In the genomic region with DNA sequence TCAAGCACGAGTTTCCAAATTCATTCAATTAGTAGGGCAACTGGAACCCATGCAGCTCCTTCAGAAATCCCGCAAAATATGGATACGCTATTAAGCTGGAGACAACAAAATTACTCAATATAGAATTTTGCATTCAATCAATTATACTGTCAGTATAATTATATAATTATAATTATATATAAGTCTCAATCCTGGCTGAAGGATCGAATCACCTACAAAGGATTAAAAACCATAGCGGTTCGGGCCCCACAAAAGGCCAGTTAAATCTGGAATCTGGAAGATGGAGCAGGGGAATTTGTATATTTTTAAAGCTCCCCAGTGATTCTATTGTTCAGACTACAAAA, we compare ENCODE assay signal across 14 cellular contexts. TPM values are rescaled to one million over a fixed set of nuclear protein-coding genes. Genes with fewer than 3 reads are reported as not detected.
DNase-seq lines count a peak whose midpoint lies in the region; ATAC-seq, FAIRE-seq and TF ChIP-seq lines count a peak whose summit lies in the region.
"Had no signal": no experiment of that assay in that cellular context is flagged by ENCODE, and none has a peak within 500 bp of the region (broad histone marks: within the 10 kb centered on the region; RNA-seq: fewer than 3 reads in every experiment).

No MANE protein-coding gene starts in this region.

- H3K4me3 Mint-ChIP-seq in astrocyte (ENCODE audit: unreplicated experiment) (no peak overlapping the region), nephron (peak overlapping the region in 1 of 3 experiments; percentile 8)
- H3K4me3 Mint-ChIP-seq in T-helper 2 cell treated with Interferon-gamma antibody and Interleukin-4, amounts not matched to agents 5 μg/mL and 100 μg/mL, for 36 hours, result no peak overlapping the region

- peak overlapping the region; percentile 69; the same call in 1 of the 2 replicates for H2AFZ ChIP-seq in SK-N-SH (ENCODE audit: low read depth)
- H2AFZ ChIP-seq in KMS-11 (ENCODE audit: low read depth), result peak overlapping the region; percentile 26; the same call in 1 of the 2 replicates
- no peak overlapping the region for H2AFZ ChIP-seq in astrocyte (ENCODE audit: low read depth, low read length)

- no peaks in the 10 kb centered on the region for H3K79me2 ChIP-seq in SK-N-SH (ENCODE audit: insufficient read depth)
- no peaks in the 10 kb centered on the region for H3K79me2 ChIP-seq in KMS-11 (ENCODE audit: insufficient read depth, low read depth)
- H3K79me2 ChIP-seq in astrocyte (ENCODE audit: insufficient read depth, low read length), result no peaks in the 10 kb centered on the region

- TF ChIP-seq CTCF in SK-N-SH (IDR thresholded peaks at IDR 0.05) (no peak), KMS-11 (conservative IDR thresholded peaks at IDR 0.05; ENCODE audit: low read depth, low read length) (no peak; the same call in 1 of the 2 replicates), astrocyte (IDR thresholded peaks at IDR 0.05; ENCODE audit: insufficient read depth, low read depth, low read length) (no peak), nephron (IDR thresholded peaks at IDR 0.05; ENCODE audit: unreplicated experiment in 3 of 3) (no peak), foreskin keratinocyte (conservative IDR thresholded peaks at IDR 0.05) (no peak)

- H3K36me3 Mint-ChIP-seq in astrocyte (ENCODE audit: low read depth, unreplicated experiment) (no peaks in the 10 kb centered on the region), nephron (ENCODE audit: low read depth) (no peaks in the 10 kb centered on the region)
- no peaks in the 10 kb centered on the region for H3K36me3 Mint-ChIP-seq in T-helper 2 cell treated with Interferon-gamma antibody and Interleukin-4, amounts not matched to agents 5 μg/mL and 100 μg/mL, for 36 hours (ENCODE audit: low read depth)
- H3K36me3 Mint-ChIP-seq: CD4-positive, alpha-beta memory T cell had no signal

- no peaks in the 10 kb centered on the region for H3K9me2 ChIP-seq in SK-N-SH

- no peak overlapping the region for H3K4me2 ChIP-seq in SK-N-SH
- H3K4me2 ChIP-seq in KMS-11, result peak overlapping the region; percentile 22; the same call in 1 of the 2 replicates
- H3K4me2 ChIP-seq in astrocyte (ENCODE audit: low read length), result peak overlapping the region; percentile 46

- H3K27ac ChIP-seq in SK-N-SH (ENCODE audit: low read depth in 2 of 2, low read length in 1 of 2) (no peak overlapping the region), KMS-11 (no peak overlapping the region), astrocyte (ENCODE audit: low read depth, low read length) (no peak overlapping the region), foreskin keratinocyte (no peak overlapping the region)
- H3K27ac ChIP-seq: SJSA1 had no signal

- FAIRE-seq in astrocyte (lab: Jason Lieb, UNC), result no peak
- FAIRE-seq: A204.1, HTR-8/SVneo had no signal

- ATAC-seq in SK-N-SH treated with all-trans-retinoic acid at 6 μM for 48 hours (no peak), foreskin keratinocyte (no peak), GM21360 (IDR thresholded peaks at IDR 0.05; ENCODE audit: unreplicated experiment) (no peak)

- no peak for TF ChIP-seq EP300 in SK-N-SH (IDR thresholded peaks at IDR 0.05; ENCODE audit: borderline replicate concordance in 1 of 2, low read depth in 1 of 2, low read length in 1 of 2)

- H3K27me3 Mint-ChIP-seq in astrocyte (ENCODE audit: low read depth, unreplicated experiment) (no peaks in the 10 kb centered on the region), nephron (ENCODE audit: low read depth) (peaks cover 17% of the 10 kb centered on the region)
- peaks cover 26% of the 10 kb centered on the region for H3K27me3 Mint-ChIP-seq in T-helper 2 cell treated with Interferon-gamma antibody and Interleukin-4, amounts not matched to agents 5 μg/mL and 100 μg/mL, for 36 hours (ENCODE audit: low read depth)

- H3K27me3 ChIP-seq in SK-N-SH (ENCODE audit: insufficient read depth), result no peaks in the 10 kb centered on the region
- H3K27me3 ChIP-seq in KMS-11 (ENCODE audit: insufficient read depth, low read depth), result no peaks in the 10 kb centered on the region
- H3K27me3 ChIP-seq in astrocyte (ENCODE audit: insufficient read depth, low read length), result no peaks in the 10 kb centered on the region
- no peaks in the 10 kb centered on the region for H3K27me3 ChIP-seq in foreskin keratinocyte
- H3K27me3 ChIP-seq: SJSA1 had no signal

- H4K20me1 ChIP-seq in SK-N-SH (ENCODE audit: insufficient read depth) (no peaks in the 10 kb centered on the region), KMS-11 (ENCODE audit: insufficient read depth) (no peaks in the 10 kb centered on the region), astrocyte (ENCODE audit: insufficient read depth, low read length) (no peaks in the 10 kb centered on the region)

- H3K4me1 ChIP-seq in SK-N-SH (ENCODE audit: control insufficient read depth in 1 of 2, insufficient read depth in 2 of 2, low read depth in 1 of 2, low read length in 1 of 2) (peaks cover 6% of the 10 kb centered on the region in 2 experiments; a peak in 1 of 4 replicates), KMS-11 (ENCODE audit: low read depth, poor library complexity, severe bottlenecking) (peaks cover 7% of the 10 kb centered on the region), astrocyte (ENCODE audit: insufficient read depth, low read length) (peaks cover 16% of the 10 kb centered on the region), foreskin keratinocyte (no peaks in the 10 kb centered on the region)

- H3K4me1 Mint-ChIP-seq in astrocyte (ENCODE audit: low read depth, unreplicated experiment), result peaks cover 16% of the 10 kb centered on the region
- H3K4me1 Mint-ChIP-seq in nephron, result peaks cover 40% of the 10 kb centered on the region
- H3K4me1 Mint-ChIP-seq in T-helper 2 cell treated with Interferon-gamma antibody and Interleukin-4, amounts not matched to agents 5 μg/mL and 100 μg/mL, for 36 hours (ENCODE audit: low read depth), result peaks cover 25% of the 10 kb centered on the region

- DNase-seq in SK-N-SH (no peak), astrocyte (ENCODE audit: low read depth) (no peak), foreskin keratinocyte (no peak)
- no peak for DNase-seq in T-helper 2 cell treated with Interferon-gamma antibody and Interleukin-4, amounts not matched to agents 5 μg/mL and 100 μg/mL, for 36 hours (ENCODE audit: low spot score)
- DNase-seq: NCI-H2029 had no signal

- CTCF ChIA-PET in SK-N-SH (lab: Yijun Ruan, JAX), result interaction anchor here (0.7 to 12.3 kb wide), 48 partner anchors 9 to 573 kb away, joined by 3 to 235 read pairs (median 5); a partner anchor contains a TSS

- H3K9me3 Mint-ChIP-seq in astrocyte (ENCODE audit: unreplicated experiment) (no peaks in the 10 kb centered on the region), nephron (no peaks in the 10 kb centered on the region)
- no peaks in the 10 kb centered on the region for H3K9me3 Mint-ChIP-seq in T-helper 2 cell treated with Interferon-gamma antibody and Interleukin-4, amounts not matched to agents 5 μg/mL and 100 μg/mL, for 36 hours

- no peak overlapping the region for H3K27ac Mint-ChIP-seq in astrocyte (ENCODE audit: unreplicated experiment)
- H3K27ac Mint-ChIP-seq in nephron, result peak overlapping the region in 2 of 3 experiments; percentile 76 to 83
- H3K27ac Mint-ChIP-seq in T-helper 2 cell treated with Interferon-gamma antibody and Interleukin-4, amounts not matched to agents 5 μg/mL and 100 μg/mL, for 36 hours, result no peak overlapping the region
- H3K27ac Mint-ChIP-seq: CD4-positive, alpha-beta memory T cell had no signal

- H3K9me3 ChIP-seq in SK-N-SH (no peaks in the 10 kb centered on the region), astrocyte (ENCODE audit: insufficient read depth, low read depth, low read length) (no peaks in the 10 kb centered on the region)
- H3K9me3 ChIP-seq: HAP-1, SJSA1 had no signal

- WGBS in SK-N-SH (ENCODE audit: low lambda C conversion rate), result 50% methylated on average over 6 of the region's 6 CpGs

- H3K36me3 ChIP-seq in SK-N-SH (replicated peaks in 1 of 2; ENCODE audit: control insufficient read depth in 1 of 2, insufficient read depth in 2 of 2, low read length in 1 of 2) (no peaks in the 10 kb centered on the region), KMS-11 (ENCODE audit: insufficient read depth) (no peaks in the 10 kb centered on the region), astrocyte (ENCODE audit: insufficient read depth, low read length) (no peaks in the 10 kb centered on the region)
- H3K36me3 ChIP-seq: HAP-1, SJSA1 had no signal

- peaks cover 7% of the 10 kb centered on the region for H3F3A ChIP-seq in SK-N-SH (replicated peaks; ENCODE audit: insufficient read depth)

- no peak overlapping the region for H3K9ac ChIP-seq in SK-N-SH
- no peak overlapping the region for H3K9ac ChIP-seq in KMS-11
- no peak overlapping the region for H3K9ac ChIP-seq in astrocyte (ENCODE audit: low read length)

- POLR2A ChIA-PET in SK-N-SH (lab: Yijun Ruan, JAX), result no interaction called here

- no peak for TF ChIP-seq RAD21 in SK-N-SH (IDR thresholded peaks at IDR 0.05; ENCODE audit: low read length)

- H3K4me3 ChIP-seq in SK-N-SH (ENCODE audit: low read depth in 2 of 2, low read length in 1 of 2) (peak overlapping the region in 1 of 2 experiments; percentile 43; a peak in 1 of 4 replicates), KMS-11 (IDR thresholded peaks at IDR 0.05; ENCODE audit: insufficient read depth, low read depth, low read length) (no peak overlapping the region), astrocyte (ENCODE audit: insufficient read depth, low read depth, low read length) (no peak overlapping the region)
- H3K4me3 ChIP-seq: HAP-1, SJSA1 had no signal

TF ChIP-seq in SK-N-SH, 30 proteins besides CTCF, POLR2A, EP300 and RAD21 (continues in another document):
- TF ChIP-seq MEF2A (IDR thresholded peaks at IDR 0.05; ENCODE audit: borderline replicate concordance, low read depth), result no peak
- TF ChIP-seq POLR2AphosphoS5 (IDR thresholded peaks at IDR 0.05; ENCODE audit: low read depth, low read length), result no peak
- TF ChIP-seq FOXM1 (IDR thresholded peaks at IDR 0.05; ENCODE audit: low read depth), result no peak
- TF ChIP-seq, protein P1, sequence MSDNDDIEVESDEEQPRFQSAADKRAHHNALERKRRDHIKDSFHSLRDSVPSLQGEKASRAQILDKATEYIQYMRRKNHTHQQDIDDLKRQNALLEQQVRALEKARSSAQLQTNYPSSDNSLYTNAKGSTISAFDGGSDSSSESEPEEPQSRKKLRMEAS (IDR thresholded peaks at IDR 0.05; ENCODE audit: low read depth), result no peak

TF ChIP-seq in SK-N-SH treated with all-trans-retinoic acid at 6 μM for 48 hours, 23 proteins besides CTCF, POLR2A, EP300 and RAD21 (continues in another document):
- TF ChIP-seq ESRRG (CRISPR knock-in tag; IDR thresholded peaks at IDR 0.05) (no peak), RARB (CRISPR knock-in tag; IDR thresholded peaks at IDR 0.05) (no peak), ZC3H10 (CRISPR knock-in tag; IDR thresholded peaks at IDR 0.05) (no peak), SNAI2 (CRISPR knock-in tag; IDR thresholded peaks at IDR 0.05) (no peak)

RNA-seq across cellular contexts. Expression of a gene that starts 55.7 kb away (rescaled TPM):
- polyA plus RNA-seq in SK-N-SH (2012; rRNA removed) (6.1 and 9.1 TPM in 2 replicates), foreskin keratinocyte (3.5 and 4.5 TPM in 2 replicates)
- polyA plus RNA-seq in SK-N-SH (2012; cell fraction: cytosol; rRNA removed), result 5.8 and 6.2 TPM in 2 replicates
- polyA plus RNA-seq in SK-N-SH (2012; cell fraction: nucleus; rRNA removed), result 14.9 and 31.8 TPM in 2 replicates
- total RNA-seq in astrocyte (36.1 and 38.2 TPM in 2 replicates), foreskin keratinocyte (12.4 and 14.1 TPM in 2 replicates)

Comparison
In these comparisons a context has a peak if more than half of its experiments do, and no peak if none do; other contexts are left out.
1. H3K27ac Mint-ChIP-seq: peak in nephron (2 of 3); none in astrocyte (single experiment) and T-helper 2 cell treated with Interferon-gamma antibody and Interleukin-4, amounts not matched to agents 5 μg/mL and 100 μg/mL, for 36 hours (single experiment).